20 cellular contexts compared by ENCODE assay signal in genomic region chr13:85137516-85137915, GRCh38.
"Had no signal": no experiment of that assay in that cellular context is flagged by ENCODE, and none has a peak within 500 bp of the region (broad histone marks: within the 10 kb centered on the region; RNA-seq: fewer than 3 reads in every experiment).

No MANE protein-coding gene starts in this region.

- H3K36me3 Mint-ChIP-seq: naive thymus-derived CD8-positive, alpha-beta T cell had no signal

- H3K27ac Mint-ChIP-seq: activated CD4-positive, alpha-beta T cell treated with anti-CD3 and anti-CD28 coated beads, Interleukin-2, amount 10 ng/mL, durations not matched to agents 24 days and 14 days; activated CD8-positive, alpha-beta T cell treated with anti-CD3 and anti-CD28 coated beads for 36 hours; activated T-helper 17 cell treated with anti-CD3 and anti-CD28 coated beads, Interleukin-2, amount 50 U/mL, for 72 hours; naive thymus-derived CD8-positive, alpha-beta T cell; stimulated activated naive CD8-positive, alpha-beta T cell treated with anti-CD3 and anti-CD28 coated beads, Interleukin-15, amount 100 ng/mL, for 72 hours had no signal

- H3K4me3 ChIP-seq: heart right ventricle, pancreas, right lobe of liver, suprapubic skin, transverse colon had no signal

- H3K4me1 Mint-ChIP-seq: activated CD4-positive, alpha-beta T cell treated with anti-CD3 and anti-CD28 coated beads, Interleukin-2, amount 10 ng/mL, durations not matched to agents 24 days and 14 days; activated T-helper 17 cell treated with anti-CD3 and anti-CD28 coated beads, Interleukin-2, amount 50 U/mL, for 72 hours; naive thymus-derived CD8-positive, alpha-beta T cell; stimulated activated naive CD8-positive, alpha-beta T cell treated with anti-CD3 and anti-CD28 coated beads, Interleukin-15, amount 100 ng/mL, for 72 hours had no signal

- DNase-seq: activated CD4-positive, alpha-beta T cell treated with anti-CD3 and anti-CD28 coated beads, Interleukin-2, amount 10 ng/mL, durations not matched to agents 24 days and 14 days; activated CD8-positive, alpha-beta T cell treated with anti-CD3 and anti-CD28 coated beads for 36 hours; activated naive CD4-positive, alpha-beta T cell treated with Interleukin-2 at 50 U/mL for 16 hours; activated T-cell treated with anti-CD3 and anti-CD28 coated beads, Interleukin-2, amount 50 U/mL, for 1 hour; aorta; brain microvascular endothelial cell; cerebellar nuclear complex; cortex of kidney; heart right ventricle; mesendoderm; naive thymus-derived CD8-positive, alpha-beta T cell; pancreas; right lobe of liver; small intestine; stimulated activated CD4-positive, alpha-beta T cell treated with anti-CD3 and anti-CD28 coated beads, Interleukin-15, amount 100 ng/mL, for 24 hours; stimulated activated CD4-positive, alpha-beta T cell treated with anti-CD3 and anti-CD28 coated beads, Interleukin-2, amount 100 ng/mL, for 48 hours; stimulated activated naive CD8-positive, alpha-beta T cell treated with anti-CD3 and anti-CD28 coated beads, Interleukin-15, amount 100 ng/mL, for 72 hours; transverse colon had no signal

- H3K4me3 Mint-ChIP-seq: activated CD4-positive, alpha-beta T cell treated with anti-CD3 and anti-CD28 coated beads, Interleukin-2, amount 10 ng/mL, durations not matched to agents 24 days and 14 days; activated CD8-positive, alpha-beta T cell treated with anti-CD3 and anti-CD28 coated beads for 36 hours; activated T-helper 17 cell treated with anti-CD3 and anti-CD28 coated beads, Interleukin-2, amount 50 U/mL, for 72 hours; naive thymus-derived CD8-positive, alpha-beta T cell; stimulated activated naive CD8-positive, alpha-beta T cell treated with anti-CD3 and anti-CD28 coated beads, Interleukin-15, amount 100 ng/mL, for 72 hours had no signal

- H3K27me3 Mint-ChIP-seq: activated CD4-positive, alpha-beta T cell treated with anti-CD3 and anti-CD28 coated beads, Interleukin-2, amount 10 ng/mL, durations not matched to agents 24 days and 14 days; activated CD8-positive, alpha-beta T cell treated with anti-CD3 and anti-CD28 coated beads for 36 hours; activated T-helper 17 cell treated with anti-CD3 and anti-CD28 coated beads, Interleukin-2, amount 50 U/mL, for 72 hours; naive thymus-derived CD8-positive, alpha-beta T cell; stimulated activated naive CD8-positive, alpha-beta T cell treated with anti-CD3 and anti-CD28 coated beads, Interleukin-15, amount 100 ng/mL, for 72 hours had no signal
